ENCODE assay signal across 16 cellular contexts in genomic region chr12:5944053-5944452, GRCh38. TPM values are rescaled to one million over a fixed set of nuclear protein-coding genes. Genes with fewer than 3 reads are reported as not detected.
"Had no signal": no experiment of that assay in that cellular context is flagged by ENCODE, and none has a peak within 500 bp of the region (broad histone marks: within the 10 kb centered on the region; RNA-seq: fewer than 3 reads in every experiment).

No MANE protein-coding gene starts in this region.

- H3K36me3 Mint-ChIP-seq: activated naive CD8-positive, alpha-beta T cell had no signal

- H3K27ac ChIP-seq: heart right ventricle, sigmoid colon, transverse colon had no signal

- H3K27ac Mint-ChIP-seq: activated B cell treated with CpG ODN at 0.5 μM for 24 hours; activated CD4-positive, alpha-beta T cell treated with anti-CD3 and anti-CD28 coated beads, Interleukin-2, amount 10 ng/mL, durations not matched to agents 7 days and 5 days; activated naive CD8-positive, alpha-beta T cell; activated T-cell treated with anti-CD3 and anti-CD28 coated beads, Interleukin-2, amount 50 U/mL, for 24 hours; naive thymus-derived CD4-positive, alpha-beta T cell; T-helper 1 cell treated with Interleukin-12 subunit alpha and Interleukin-12 subunit beta and Interleukin-4 antibody, amounts not matched to agents 30 μg/mL and 1 μg/mL, for 36 hours had no signal

- H3K9me3 ChIP-seq: heart right ventricle, sigmoid colon, transverse colon had no signal

- H3K36me3 ChIP-seq: sigmoid colon, transverse colon had no signal

- H3K9me3 Mint-ChIP-seq: activated B cell treated with CpG ODN at 0.5 μM for 24 hours; activated CD4-positive, alpha-beta T cell treated with anti-CD3 and anti-CD28 coated beads, Interleukin-2, amount 10 ng/mL, durations not matched to agents 7 days and 5 days; activated T-cell treated with anti-CD3 and anti-CD28 coated beads, Interleukin-2, amount 50 U/mL, for 24 hours; T-helper 1 cell treated with Interleukin-12 subunit alpha and Interleukin-12 subunit beta and Interleukin-4 antibody, amounts not matched to agents 30 μg/mL and 1 μg/mL, for 36 hours had no signal

- H3K4me1 Mint-ChIP-seq: activated B cell treated with CpG ODN at 0.5 μM for 24 hours; activated CD4-positive, alpha-beta T cell treated with anti-CD3 and anti-CD28 coated beads, Interleukin-2, amount 10 ng/mL, durations not matched to agents 7 days and 5 days had no signal

- H3K4me3 ChIP-seq: lung had no signal

- DNase-seq: activated B cell treated with CpG ODN at 0.5 μM for 24 hours; activated CD4-positive, alpha-beta T cell treated with anti-CD3 and anti-CD28 coated beads, Interleukin-2, amount 10 ng/mL, durations not matched to agents 7 days and 5 days; activated effector memory CD4-positive, alpha-beta T cell treated with Interleukin-2 at 50 U/mL for 16 hours; activated T-cell treated with anti-CD3 and anti-CD28 coated beads, Interleukin-2, amount 50 U/mL, for 24 hours; cerebellar nuclear complex; foreskin melanocyte; heart right ventricle; naive thymus-derived CD4-positive, alpha-beta T cell; sigmoid colon; stimulated activated CD4-positive, alpha-beta T cell treated with anti-CD3 and anti-CD28 coated beads, Interleukin-12 subunit alpha, Interleukin-12 subunit beta, amount 100 ng/mL, for 4 hours; stimulated activated naive CD4-positive, alpha-beta T cell; substantia nigra; transverse colon had no signal

- H3K4me3 Mint-ChIP-seq: activated B cell treated with CpG ODN at 0.5 μM for 24 hours; activated CD4-positive, alpha-beta T cell treated with anti-CD3 and anti-CD28 coated beads, Interleukin-2, amount 10 ng/mL, durations not matched to agents 7 days and 5 days; activated naive CD8-positive, alpha-beta T cell; activated T-cell treated with anti-CD3 and anti-CD28 coated beads, Interleukin-2, amount 50 U/mL, for 24 hours; naive thymus-derived CD4-positive, alpha-beta T cell; T-helper 1 cell treated with Interleukin-12 subunit alpha and Interleukin-12 subunit beta and Interleukin-4 antibody, amounts not matched to agents 30 μg/mL and 1 μg/mL, for 36 hours had no signal

RNA-seq across cellular contexts. Expression of gene ANO2, which starts 1.0 kb away (rescaled TPM):
- total RNA-seq: activated B cell treated with CpG ODN at 0.5 μM for 24 hours; activated CD4-positive, alpha-beta T cell treated with anti-CD3 and anti-CD28 coated beads, Interleukin-2, amount 10 ng/mL, durations not matched to agents 7 days and 5 days; naive thymus-derived CD4-positive, alpha-beta T cell had no signal
- polyA plus RNA-seq: naive thymus-derived CD4-positive, alpha-beta T cell had no signal
